ENCODE assay signal across 8 cellular contexts in the genomic region with DNA sequence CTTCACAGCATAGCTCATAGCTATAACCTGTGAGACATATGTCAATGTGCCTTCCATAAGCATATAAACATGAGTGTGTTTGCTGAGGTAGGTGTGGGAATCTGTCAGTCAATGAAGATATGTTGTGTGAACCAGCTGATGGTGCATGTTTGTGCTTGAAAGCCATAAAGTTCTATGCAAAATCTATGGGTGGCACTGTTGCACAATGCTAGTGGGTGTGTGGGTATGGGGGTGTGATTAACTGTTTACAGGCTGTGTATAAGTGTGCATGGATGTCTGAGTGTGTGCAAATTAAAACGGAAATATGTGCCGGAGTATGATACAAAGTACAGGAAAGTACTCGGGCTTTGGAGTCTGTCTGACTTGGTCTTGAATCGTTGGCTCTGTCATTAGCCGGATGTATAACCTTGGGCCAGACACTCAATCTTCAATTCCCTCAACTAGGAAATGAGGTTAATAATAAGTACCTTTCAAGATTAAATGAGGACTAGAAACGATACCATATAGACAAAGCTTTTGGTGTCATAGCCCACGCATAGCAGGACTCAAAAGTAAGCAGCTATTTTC. TPM values are rescaled to one million over a fixed set of nuclear protein-coding genes. Genes with fewer than 3 reads are reported as not detected.
A peak's percentile ranks its signal among the peaks of the same experiment; 100 is the strongest.
DNase-seq lines count a peak whose midpoint lies in the region; ATAC-seq and TF ChIP-seq lines count a peak whose summit lies in the region.

No MANE protein-coding gene starts in this region.

- H3K27ac Mint-ChIP-seq in Caco-2 (ENCODE audit: unreplicated experiment), result peak overlapping the region; percentile 89

- H3K27me3 Mint-ChIP-seq in Caco-2 (ENCODE audit: insufficient read depth, unreplicated experiment), result no peaks in the 10 kb centered on the region

- peak overlapping the region in 2 of 5 donors; percentile 79 to 83 for H3K27ac ChIP-seq in adrenal gland

- no TSS peak for BruUV-seq in Caco-2 (replicated peaks; lab: Mats Ljungman, UMichigan)

- DNase-seq in Caco-2, result peak; percentile 53 to 66
- peak; percentile 49 for DNase-seq in HPDE6-E6E7 (ENCODE audit: extremely low spot score)
- peak; percentile 51 for DNase-seq in RPMI7951 (ENCODE audit: low read depth)
- peak in 4 of 7 donors; percentile 32 to 69 (median 48) for DNase-seq in adrenal gland
- DNase-seq in left ventricle myocardium superior, result no peak
- no peak for DNase-seq in retinal pigment epithelial cell (ENCODE audit: low read depth)
- DNase-seq in omental fat pad (ENCODE audit: low spot score), result no peak

- peaks cover 39% of the 10 kb centered on the region for H3K4me1 ChIP-seq in Caco-2
- peaks cover 33 to 35% of the 10 kb centered on the region in 2 donors for H3K4me1 ChIP-seq in adrenal gland (replicated peaks in 1 of 2)

- H3K4me3 Mint-ChIP-seq in Caco-2 (ENCODE audit: unreplicated experiment), result peak overlapping the region; percentile 82

- no peaks in the 10 kb centered on the region for H3K9me3 Mint-ChIP-seq in Caco-2 (ENCODE audit: unreplicated experiment)

- intact Hi-C loops in Caco-2 (cut with micrococcal nuclease; ENCODE audit: unreplicated experiment), result loop anchor here (1.0 to 5.0 kb wide), 4 partner anchors 49 to 123 kb away; no protein-coding TSS in a partner anchor
- intact Hi-C loops in adrenal gland (cut with DNase I), result loop anchor here (5.0 to 10.0 kb wide), 2 partner anchors 67 to 121 kb away; no protein-coding TSS in a partner anchor
- intact Hi-C loops in left ventricle myocardium superior (cut with micrococcal nuclease), result loop anchor here (5.0 kb wide), 1 partner anchor 67 kb away; no protein-coding TSS in a partner anchor

- ATAC-seq in left ventricle myocardium superior, result peak; percentile 43
- no peak for ATAC-seq in omental fat pad (ENCODE audit: low FRiP score)
- no peak for ATAC-seq in HG02938 (IDR thresholded peaks at IDR 0.05; ENCODE audit: unreplicated experiment)

- POLR2A ChIA-PET in Caco-2 (lab: Charles Lee), result interaction anchor here (0.6 to 1.1 kb wide), 3 partner anchors 24 to 804 kb away, joined by 3 to 5 read pairs (median 4); no protein-coding TSS in a partner anchor

- H3K4me3 ChIP-seq in Caco-2 (ENCODE audit: low read depth, low read length), result no peak overlapping the region
- peak overlapping the region in 1 of 4 donors; percentile 78 for H3K4me3 ChIP-seq in adrenal gland
- H3K4me3 ChIP-seq in retinal pigment epithelial cell (ENCODE audit: low read length), result peak overlapping the region; percentile 95

- no peaks in the 10 kb centered on the region for H3K9me3 ChIP-seq in Caco-2
- H3K9me3 ChIP-seq in adrenal gland (replicated peaks in 1 of 3), result no peaks in the 10 kb centered on the region

- WGBS in adrenal gland, 4 donors, result 12 to 20% (median 16%) methylated on average over 7 of the region's 7 CpGs

- H3K27me3 ChIP-seq in Caco-2 (replicated peaks; ENCODE audit: control insufficient read depth, insufficient read depth, low read length) (no peaks in the 10 kb centered on the region), adrenal gland (no peaks in the 10 kb centered on the region)

- TF ChIP-seq CTCF in Caco-2 (IDR thresholded peaks at IDR 0.05; ENCODE audit: insufficient read depth in 1 of 2, low read depth in 1 of 2, low read length in 1 of 2, severe bottlenecking in 1 of 2, unreplicated experiment in 1 of 2) (peak in 1 of 2 experiments; percentile 15), adrenal gland (IDR thresholded peaks at IDR 0.05) (peak in 3 of 6 experiments; percentile 18 to 40 (median 33)), retinal pigment epithelial cell (conservative IDR thresholded peaks at IDR 0.05; ENCODE audit: low read depth, low read length) (peak; percentile 31), omental fat pad (IDR thresholded peaks at IDR 0.05) (no peak)

- H3K36me3 ChIP-seq in Caco-2 (ENCODE audit: control insufficient read depth, insufficient read depth, low read length) (no peaks in the 10 kb centered on the region), adrenal gland (replicated peaks in 1 of 2) (no peaks in the 10 kb centered on the region)

- CTCF ChIA-PET in Caco-2 (lab: Charles Lee), result interaction anchor here (0.7 to 1.6 kb wide), 2 partner anchors 10 to 33 kb away, joined by 5 to 9 read pairs; no protein-coding TSS in a partner anchor

- peaks cover 45% of the 10 kb centered on the region for H3K4me1 Mint-ChIP-seq in Caco-2 (ENCODE audit: low read depth, unreplicated experiment)

- H3K36me3 Mint-ChIP-seq in Caco-2 (ENCODE audit: insufficient read depth, unreplicated experiment), result no peaks in the 10 kb centered on the region

- no peak for TF ChIP-seq POLR2A in adrenal gland (IDR thresholded peaks at IDR 0.05)

RNA-seq across cellular contexts. Expression of a gene that starts 0.9 kb away (rescaled TPM):
- total RNA-seq in Caco-2 (2022) (13.4 and 14.3 TPM in 2 replicates), adrenal gland (100 to 1,000 TPM in 4 of 8 donors, 10 to 100 TPM in 4; 88.2 to 120 (median 102) TPM), left ventricle myocardium superior (69.5 TPM), omental fat pad (100 to 1,000 TPM in 3 of 4 donors, 10 to 100 TPM in 1; 90.4 to 212 (median 146) TPM)
- 30.4 and 36.5 TPM in 2 replicates for total RNA-seq in RPMI7951 (2014; rRNA removed; shearing (Covaris generic))
- polyA plus RNA-seq in adrenal gland, result 100 to 1,000 TPM in 1 of 3 donors, 10 to 100 TPM in 2; 38.5 to 161 (median 42.8) TPM

Comparison
In these comparisons a context has a peak if more than half of its experiments do, and no peak if none do; other contexts are left out.
1. DNase-seq: peak in Caco-2 (2 of 2), HPDE6-E6E7 (single experiment), RPMI7951 (single experiment) and adrenal gland (4 of 7); none in left ventricle myocardium superior (single experiment), retinal pigment epithelial cell (single experiment) and omental fat pad (single experiment).